ENCODE assay signal across 24 cellular contexts in the genomic region with DNA sequence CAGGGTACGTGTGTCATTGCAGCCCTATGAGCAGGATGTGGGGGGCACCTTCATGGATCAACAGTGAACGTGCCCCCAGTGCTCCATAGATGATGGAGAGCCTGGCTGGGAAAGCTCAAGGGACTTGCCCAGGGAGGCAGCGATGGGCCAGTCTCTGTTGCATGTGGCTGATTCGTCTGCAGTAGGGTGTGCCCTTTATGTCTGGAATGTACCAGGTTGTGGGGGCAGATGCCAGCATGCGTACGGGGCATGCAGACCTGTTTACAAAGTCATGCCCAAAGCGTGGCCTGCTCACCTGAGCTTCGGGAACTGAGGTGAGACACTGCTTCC.
"Had no signal": no experiment of that assay in that cellular context is flagged by ENCODE, and none has a peak within 500 bp of the region (broad histone marks: within the 10 kb centered on the region; RNA-seq: fewer than 3 reads in every experiment).

No MANE protein-coding gene starts in this region.

- DNase-seq: activated CD4-positive, alpha-beta T cell treated with anti-CD3 and anti-CD28 coated beads, Interleukin-2, amount 50 U/mL, for 4 hours; activated CD8-positive, alpha-beta memory T cell treated with anti-CD3 and anti-CD28 coated beads, Interleukin-2, amount 50 U/mL, for 4 hours; activated naive CD4-positive, alpha-beta T cell treated with anti-CD3 and anti-CD28 coated beads, Interleukin-2, amount 50 U/mL, for 16 hours; activated T-cell treated with anti-CD3 and anti-CD28 coated beads, Interleukin-2, amount 50 U/mL, for 4 hours; cortex of kidney; hypothalamus; left cardiac atrium; lower lobe of right lung; stimulated activated CD4-positive, alpha-beta T cell treated with anti-CD3 and anti-CD28 coated beads, Interleukin-2, amount 100 ng/mL, for 48 hours; stimulated activated CD8-positive, alpha-beta memory T cell treated with anti-CD3 and anti-CD28 coated beads, Interleukin-4, amount 100 ng/mL, for 48 hours; stimulated activated naive CD8-positive, alpha-beta T cell treated with anti-CD3 and anti-CD28 coated beads, Interleukin-15, Interleukin-2, amounts not matched to agents 100 U/mL and 50 U/mL, for 24 hours; substantia nigra; T-helper 1 cell; T-helper 9 cell; tibial artery had no signal

- H3K9me3 Mint-ChIP-seq: activated T-cell treated with anti-CD3 and anti-CD28 coated beads, Interleukin-2, amount 50 U/mL, for 4 hours; endodermal cell; naive thymus-derived CD4-positive, alpha-beta T cell; neural crest cell; WTC11 had no signal

- H3K27me3 ChIP-seq: adrenal gland, breast epithelium, gastroesophageal sphincter, tibial artery had no signal

- H3K4me3 ChIP-seq: adrenal gland, breast epithelium, gastroesophageal sphincter, lower lobe of right lung, smooth muscle cell, tibial artery had no signal

- H3K36me3 ChIP-seq: breast epithelium had no signal

- ATAC-seq: activated T-cell treated with anti-CD3 and anti-CD28 coated beads, Interleukin-2, amount 50 U/mL, for 4 hours; gastroesophageal sphincter; naive thymus-derived CD4-positive, alpha-beta T cell; sciatic nerve; stimulated activated naive CD8-positive, alpha-beta T cell treated with anti-CD3 and anti-CD28 coated beads, Interleukin-15, Interleukin-2, amounts not matched to agents 100 U/mL and 50 U/mL, for 24 hours; WTC11 had no signal

- H3K27ac Mint-ChIP-seq: WTC11 had no signal

- H3K9me3 ChIP-seq: adrenal gland, breast epithelium, gastroesophageal sphincter, lower lobe of right lung, tibial artery had no signal

- H3K27ac ChIP-seq: gastroesophageal sphincter, lower lobe of right lung, tibial artery had no signal
